Comparison of ENCODE assay signal across 6 cellular contexts in the genomic region with DNA sequence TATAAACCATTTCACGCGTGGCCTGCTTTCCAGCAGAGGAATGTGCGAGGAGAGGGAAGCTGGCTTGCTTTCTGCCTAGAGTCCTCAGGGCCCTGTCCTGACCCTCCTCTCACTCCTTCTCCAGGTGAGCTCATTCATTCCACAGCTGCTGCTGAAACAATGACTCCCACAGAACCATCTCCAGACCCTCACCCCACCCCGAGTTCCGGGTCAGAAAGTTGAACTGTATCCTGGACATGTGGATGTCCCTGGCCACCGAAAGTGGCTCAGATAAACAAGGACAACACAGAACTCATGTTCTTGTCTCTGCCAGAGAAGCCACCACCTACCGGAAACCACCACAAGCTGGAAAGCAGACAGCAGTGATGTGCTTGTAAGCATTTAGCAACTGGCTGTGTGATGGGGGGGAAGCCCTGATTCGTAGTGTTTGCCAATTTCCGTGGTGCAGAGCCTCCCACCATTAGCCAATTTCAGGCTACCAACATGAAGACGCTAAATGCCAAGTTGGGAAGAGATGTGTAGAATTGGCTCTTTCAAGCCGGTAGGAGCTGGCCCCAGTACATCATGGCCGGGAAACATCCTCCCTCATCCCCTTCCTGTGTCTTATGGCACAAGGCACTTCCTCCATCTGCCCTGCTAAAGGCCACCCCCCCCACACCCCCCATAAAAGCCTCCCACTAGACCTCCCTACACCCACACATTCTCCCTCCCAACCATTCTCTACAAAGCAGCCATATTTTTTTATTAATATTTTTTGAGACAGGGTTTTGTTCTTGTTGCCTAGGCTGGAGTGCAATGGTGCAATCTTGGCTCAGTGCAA. TPM values are rescaled to one million over a fixed set of nuclear protein-coding genes. Genes with fewer than 3 reads are reported as not detected.
DNase-seq lines count a peak whose midpoint lies in the region; ATAC-seq and TF ChIP-seq lines count a peak whose summit lies in the region.

No MANE protein-coding gene starts in this region.

- H3K27me3 Mint-ChIP-seq in CD4-positive, alpha-beta memory T cell = no peaks in the 10 kb centered on the region
- no peaks in the 10 kb centered on the region for H3K27me3 Mint-ChIP-seq in stimulated activated naive CD8-positive, alpha-beta T cell treated with anti-CD3 and anti-CD28 coated beads, Interleukin-15, Interleukin-2, amounts not matched to agents 100 ng/mL and 50 ng/mL, for 24 hours

- H2AFZ ChIP-seq in PC-3 (ENCODE audit: low read length) = 0 out of 2 replicates have a peak overlapping the region, but pooled peaks have one; percentile 66
- H2AFZ ChIP-seq in smooth muscle cell (ENCODE audit: low read depth) = no peak overlapping the region

- H3K4me3 ChIP-seq in CD4-positive, alpha-beta memory T cell (ENCODE audit: low read length in 2 of 2) = peak overlapping the region; percentile 4 to 30
- H3K4me3 ChIP-seq in PC-3 (ENCODE audit: low read length) (no peak overlapping the region), smooth muscle cell (no peak overlapping the region)

- H3K79me2 ChIP-seq in PC-3 (ENCODE audit: low read length) (no peaks in the 10 kb centered on the region), smooth muscle cell (ENCODE audit: low read depth) (no peaks in the 10 kb centered on the region)

- H3K4me1 Mint-ChIP-seq in CD4-positive, alpha-beta memory T cell = peaks cover 10 to 39% (median 21%) of the 10 kb centered on the region in 4 donors
- H3K4me1 Mint-ChIP-seq in stimulated activated naive CD8-positive, alpha-beta T cell treated with anti-CD3 and anti-CD28 coated beads, Interleukin-15, Interleukin-2, amounts not matched to agents 100 ng/mL and 50 ng/mL, for 24 hours (ENCODE audit: low read depth) = peaks cover 29% of the 10 kb centered on the region

- TF ChIP-seq CTCF in PC-3 (conservative IDR thresholded peaks at IDR 0.05; ENCODE audit: low read depth, low read length) (no peak), smooth muscle cell (IDR thresholded peaks at IDR 0.05; ENCODE audit: borderline replicate concordance, insufficient read depth, poor library complexity, severe bottlenecking) (no peak)

- no peaks in the 10 kb centered on the region for H3K36me3 ChIP-seq in CD4-positive, alpha-beta memory T cell (ENCODE audit: insufficient read depth, low read length)
- H3K36me3 ChIP-seq in PC-3 (ENCODE audit: low read depth, low read length) (no peaks in the 10 kb centered on the region), smooth muscle cell (ENCODE audit: low read depth) (no peaks in the 10 kb centered on the region)

- 88% methylated on average over 12 of the region's 12 CpGs for WGBS in smooth muscle cell (ENCODE audit: low lambda C conversion rate)

- no peaks in the 10 kb centered on the region for H3K27me3 ChIP-seq in CD4-positive, alpha-beta memory T cell (ENCODE audit: insufficient read depth, low read length)
- no peaks in the 10 kb centered on the region for H3K27me3 ChIP-seq in PC-3 (ENCODE audit: low read length)
- H3K27me3 ChIP-seq in smooth muscle cell (ENCODE audit: low read depth) = no peaks in the 10 kb centered on the region

- H3K4me1 ChIP-seq in CD4-positive, alpha-beta memory T cell (ENCODE audit: insufficient read depth, low read length) = peaks cover 28% of the 10 kb centered on the region
- H3K4me1 ChIP-seq in PC-3 (ENCODE audit: insufficient read depth, low read length) = peaks cover 17% of the 10 kb centered on the region
- H3K4me1 ChIP-seq in smooth muscle cell (ENCODE audit: low read depth) = peaks cover 19% of the 10 kb centered on the region

- H3F3A ChIP-seq in PC-3 (ENCODE audit: low read length, unreplicated experiment) (peaks cover 4% of the 10 kb centered on the region), smooth muscle cell (ENCODE audit: low read depth) (no peaks in the 10 kb centered on the region)

- H3K27ac ChIP-seq in CD4-positive, alpha-beta memory T cell (ENCODE audit: low read depth, low read length) = peak overlapping the region; percentile 40
- H3K27ac ChIP-seq in PC-3 (ENCODE audit: low read length) (no peak overlapping the region), smooth muscle cell (ENCODE audit: low read depth) (no peak overlapping the region)

- peak overlapping the region in 7 of 8 donors; percentile 64 to 82 (median 77) for H3K4me3 Mint-ChIP-seq in CD4-positive, alpha-beta memory T cell
- peak overlapping the region; percentile 45 for H3K4me3 Mint-ChIP-seq in stimulated activated naive CD8-positive, alpha-beta T cell treated with anti-CD3 and anti-CD28 coated beads, Interleukin-15, Interleukin-2, amounts not matched to agents 100 ng/mL and 50 ng/mL, for 24 hours

- H3K27ac Mint-ChIP-seq in CD4-positive, alpha-beta memory T cell = peak overlapping the region; percentile 82 to 98 (median 91)
- H3K27ac Mint-ChIP-seq in stimulated activated naive CD8-positive, alpha-beta T cell treated with anti-CD3 and anti-CD28 coated beads, Interleukin-15, Interleukin-2, amounts not matched to agents 100 ng/mL and 50 ng/mL, for 24 hours = peak overlapping the region; percentile 91

- DNase-seq in CD4-positive, alpha-beta memory T cell = peak; percentile 55 to 78 (median 58)
- DNase-seq in PC-3 = no peak
- DNase-seq in effector CD8-positive, alpha-beta T cell (lab: John Stamatoyannopoulos, UW) = peak; percentile 14
- DNase-seq in islet precursor cell = no peak
- DNase-seq in smooth muscle cell (lab: John Stamatoyannopoulos, UW; ENCODE audit: unreplicated experiment) = no peak

- CTCF ChIA-PET in CD4-positive, alpha-beta memory T cell (lab: Charles Lee; ENCODE audit: partially characterized antibody) = interaction anchor here (0.6 to 4.8 kb wide), 8 partner anchors 10 to 156 kb away, joined by 3 to 29 read pairs (median 6); a partner anchor contains a TSS
- CTCF ChIA-PET in PC-3 (lab: Charles Lee) = no interaction called here

- H4K20me1 ChIP-seq in PC-3 (ENCODE audit: low read length) (no peaks in the 10 kb centered on the region), smooth muscle cell (ENCODE audit: low read depth) (no peaks in the 10 kb centered on the region)

- peaks cover 0 to under 1% of the 10 kb centered on the region in 2 donors for H3K36me3 Mint-ChIP-seq in CD4-positive, alpha-beta memory T cell
- no peaks in the 10 kb centered on the region for H3K36me3 Mint-ChIP-seq in stimulated activated naive CD8-positive, alpha-beta T cell treated with anti-CD3 and anti-CD28 coated beads, Interleukin-15, Interleukin-2, amounts not matched to agents 100 ng/mL and 50 ng/mL, for 24 hours (ENCODE audit: low read depth)

- H3K9me2 ChIP-seq in PC-3 (replicated peaks; ENCODE audit: low read length) = no peaks in the 10 kb centered on the region

- no peaks in the 10 kb centered on the region for H3K9me3 ChIP-seq in CD4-positive, alpha-beta memory T cell (ENCODE audit: control insufficient read depth in 1 of 2, low read length in 2 of 2)
- no peaks in the 10 kb centered on the region for H3K9me3 ChIP-seq in PC-3 (ENCODE audit: low read length)
- H3K9me3 ChIP-seq in smooth muscle cell (replicated peaks; ENCODE audit: low read depth) = no peaks in the 10 kb centered on the region

- intact Hi-C loops in CD4-positive, alpha-beta memory T cell (cut with micrococcal nuclease) = no loop called here
- intact Hi-C loops in PC-3 (cut with micrococcal nuclease) = no loop called here

- H3K9me3 Mint-ChIP-seq in CD4-positive, alpha-beta memory T cell = peaks cover 0 to 5% (median 0%) of the 10 kb centered on the region in 8 donors
- no peaks in the 10 kb centered on the region for H3K9me3 Mint-ChIP-seq in stimulated activated naive CD8-positive, alpha-beta T cell treated with anti-CD3 and anti-CD28 coated beads, Interleukin-15, Interleukin-2, amounts not matched to agents 100 ng/mL and 50 ng/mL, for 24 hours

- ATAC-seq in PC-3 = no peak

- POLR2A ChIA-PET in CD4-positive, alpha-beta memory T cell (lab: Charles Lee; ENCODE audit: partially characterized antibody) = interaction anchor here (0.6 to 3.9 kb wide), 17 partner anchors 9 to 1869 kb away, joined by 3 to 49 read pairs (median 3); a partner anchor contains a TSS
- POLR2A ChIA-PET in PC-3 (lab: Charles Lee; ENCODE audit: unreplicated experiment) = no interaction called here

- H3K4me2 ChIP-seq in PC-3 (ENCODE audit: low read length) (no peak overlapping the region), smooth muscle cell (no peak overlapping the region)

- BruUV-seq in PC-3 (replicated peaks; lab: Mats Ljungman, UMichigan) = no TSS peak

- H3K9ac ChIP-seq in PC-3 (ENCODE audit: low read length) (no peak overlapping the region), smooth muscle cell (ENCODE audit: low read depth) (no peak overlapping the region)

RNA-seq across cellular contexts. Expression of a gene that starts 5.0 kb away (rescaled TPM):
- under 1 TPM in 1 of 2 experiments, not detected in 1; 0.79 TPM for total RNA-seq in CD4-positive, alpha-beta memory T cell
- not detected for polyA plus RNA-seq in CD4-positive, alpha-beta memory T cell
- 0.40 and 0.95 TPM in 2 replicates for total RNA-seq in PC-3 (2014; rRNA removed)
- total RNA-seq in smooth muscle cell = 0.90 and 1.4 TPM in 2 replicates
- 0.91 and 2.9 TPM in 2 replicates for polyA plus RNA-seq in smooth muscle cell

RNA-seq across cellular contexts. Expression of a gene that starts 19.4 kb away (rescaled TPM):
- total RNA-seq in CD4-positive, alpha-beta memory T cell = 10 to 100 TPM; 53.8 to 59.1 TPM
- polyA plus RNA-seq in CD4-positive, alpha-beta memory T cell = 10 to 100 TPM; 63.2 to 68.1 TPM
- total RNA-seq in PC-3 (2014; rRNA removed) (194 and 339 TPM in 2 replicates), smooth muscle cell (28.6 and 46.1 TPM in 2 replicates)
- polyA plus RNA-seq in smooth muscle cell = 86.9 and 94.0 TPM in 2 replicates

RNA-seq across cellular contexts. Expression of a gene that starts 23.1 kb away (rescaled TPM):
- 10 to 100 TPM; 63.9 to 66.1 TPM for total RNA-seq in CD4-positive, alpha-beta memory T cell
- 10 to 100 TPM; 16.5 to 27.4 TPM for polyA plus RNA-seq in CD4-positive, alpha-beta memory T cell
- 37.4 and 38.6 TPM in 2 replicates for total RNA-seq in PC-3 (2014; rRNA removed)
- 9.7 and 17.4 TPM in 2 replicates for total RNA-seq in smooth muscle cell
- polyA plus RNA-seq in smooth muscle cell = 10.9 and 15.3 TPM in 2 replicates

RNA-seq across cellular contexts. Expression of a gene that starts 24.3 kb away (rescaled TPM):
- total RNA-seq in CD4-positive, alpha-beta memory T cell = 100 to 1,000 TPM; 484 to 499 TPM
- polyA plus RNA-seq in CD4-positive, alpha-beta memory T cell = 100 to 1,000 TPM in 1 of 2 donors, 10 to 100 TPM in 1; 87.5 to 151 TPM
- total RNA-seq in PC-3 (2014; rRNA removed) = 2,022 and 2,043 TPM in 2 replicates
- total RNA-seq in smooth muscle cell = 800 and 956 TPM in 2 replicates
- polyA plus RNA-seq in smooth muscle cell = 640 and 833 TPM in 2 replicates

RNA-seq across cellular contexts. Expression of a gene that starts 27.1 kb away (rescaled TPM):
- total RNA-seq in CD4-positive, alpha-beta memory T cell = not detected
- not detected for polyA plus RNA-seq in CD4-positive, alpha-beta memory T cell
- total RNA-seq in PC-3 (2014; rRNA removed) (not detected in 2 replicates), smooth muscle cell (not detected in 2 replicates)
- polyA plus RNA-seq in smooth muscle cell = 0.09 TPM in 1 of 2 replicates, not detected in the other

Comparison
In these comparisons a context has a peak if more than half of its experiments do, and no peak if none do; other contexts are left out.
1. DNase-seq: peak in CD4-positive, alpha-beta memory T cell (5 of 5) and effector CD8-positive, alpha-beta T cell (single experiment); none in PC-3 (single experiment), islet precursor cell (single experiment) and smooth muscle cell (single experiment).
2. H3K4me3 ChIP-seq: peak in CD4-positive, alpha-beta memory T cell (2 of 2); none in PC-3 (single experiment) and smooth muscle cell (single experiment).